ENCODE assay signal across 11 cellular contexts in genomic region chr1:84164156-84164555, GRCh38. TPM values are rescaled to one million over a fixed set of nuclear protein-coding genes. Genes with fewer than 3 reads are reported as not detected.
DNase-seq lines count a peak whose midpoint lies in the region; ATAC-seq and TF ChIP-seq lines count a peak whose summit lies in the region.
"Had no signal": no experiment of that assay in that cellular context is flagged by ENCODE, and none has a peak within 500 bp of the region (broad histone marks: within the 10 kb centered on the region; RNA-seq: fewer than 3 reads in every experiment).

No MANE protein-coding gene starts in this region.

- POLR2A ChIA-PET in OCI-LY7 (lab: Charles Lee) = interaction anchor here (0.7 to 2.7 kb wide), 7 partner anchors 16 to 409 kb away, joined by 3 to 11 read pairs (median 4); partner anchors contain the start of genes CTBS and PRKACB

- H4K20me1 ChIP-seq in SU-DHL-6 (ENCODE audit: low read depth, low read length) (peaks cover 7% of the 10 kb centered on the region), OCI-LY7 (ENCODE audit: insufficient read depth, low read length) (no peaks in the 10 kb centered on the region)

- peak overlapping the region; percentile 53 for H3K4me3 ChIP-seq in LNCaP clone FGC (ENCODE audit: low read depth, low read length)
- peak overlapping the region; percentile 44 for H3K4me3 ChIP-seq in SU-DHL-6 (ENCODE audit: insufficient read depth, low read length, poor library complexity, severe bottlenecking)
- peak overlapping the region; percentile 28 for H3K4me3 ChIP-seq in fibroblast of mammary gland (ENCODE audit: control insufficient read depth, low read depth, low read length)
- H3K4me3 ChIP-seq in OCI-LY7 (ENCODE audit: low read depth, low read length, poor library complexity, severe bottlenecking) = no peak overlapping the region
- H3K4me3 ChIP-seq: adrenal gland, vagina had no signal

- H3K27me3 ChIP-seq in SU-DHL-6 (ENCODE audit: low read length) = no peaks in the 10 kb centered on the region
- H3K27me3 ChIP-seq: adrenal gland, vagina had no signal

- H3K9me2 ChIP-seq in SU-DHL-6 (replicated peaks; ENCODE audit: insufficient read depth, low read length) (no peaks in the 10 kb centered on the region), OCI-LY7 (ENCODE audit: insufficient read depth, low read length) (no peaks in the 10 kb centered on the region)

- no peaks in the 10 kb centered on the region for H3K9me3 ChIP-seq in SU-DHL-6 (ENCODE audit: insufficient read depth, low read length)
- no peaks in the 10 kb centered on the region for H3K9me3 ChIP-seq in OCI-LY7 (ENCODE audit: low read length)
- H3K9me3 ChIP-seq: adrenal gland, vagina had no signal

- H3K36me3 ChIP-seq in SU-DHL-6 (ENCODE audit: low read length) = 0 out of 2 replicates have a peak, but pooled peaks cover 5% of the 10 kb centered on the region
- H3K36me3 ChIP-seq in OCI-LY7 (ENCODE audit: insufficient read depth, low read length) = peaks cover 5% of the 10 kb centered on the region; the same call in 1 of the 2 replicates
- H3K36me3 ChIP-seq: adrenal gland, vagina had no signal

- H3K4me1 ChIP-seq in OCI-LY7 (ENCODE audit: insufficient read depth, low read length, poor library complexity, severe bottlenecking) = peaks cover 20% of the 10 kb centered on the region

- DNase-seq in Ammon's horn (ENCODE audit: low spot score) (peak; percentile 55), LNCaP clone FGC (ENCODE audit: low read depth) (no peak), fibroblast of mammary gland (ENCODE audit: low read depth) (peak; percentile 28), OCI-LY7 (ENCODE audit: low spot score) (no peak), NCI-H2107 (lab: John Stamatoyannopoulos, UW) (no peak)
- DNase-seq: adrenal gland, DMS53 had no signal

- no peak overlapping the region for H3K27ac ChIP-seq in SU-DHL-6 (ENCODE audit: low read depth, low read length)
- no peak overlapping the region for H3K27ac ChIP-seq in OCI-LY7 (ENCODE audit: low read depth, low read length, poor library complexity, severe bottlenecking)
- H3K27ac ChIP-seq: vagina had no signal

- intact Hi-C loops in OCI-LY7 (cut with micrococcal nuclease; ENCODE audit: unreplicated experiment) = no loop called here

- TF ChIP-seq CTCF in LNCaP clone FGC (IDR thresholded peaks at IDR 0.05; ENCODE audit: control insufficient read depth, extremely low read depth, insufficient read depth) (no peak), SU-DHL-6 (IDR thresholded peaks at IDR 0.05; ENCODE audit: insufficient read depth, low read length, poor library complexity, severe bottlenecking) (no peak), fibroblast of mammary gland (conservative IDR thresholded peaks at IDR 0.05; ENCODE audit: control insufficient read depth, insufficient read depth, low read depth, low read length) (no peak), OCI-LY7 (conservative IDR thresholded peaks at IDR 0.05; ENCODE audit: low read length) (no peak)

- H3K79me2 ChIP-seq in SU-DHL-6 (ENCODE audit: insufficient read depth, low read length) = peaks cover 98% of the 10 kb centered on the region
- H3K79me2 ChIP-seq in OCI-LY7 (ENCODE audit: insufficient read depth, low read depth, low read length) = peaks cover 63% of the 10 kb centered on the region

- H3K9ac ChIP-seq in SU-DHL-6 (ENCODE audit: low read length) = peak overlapping the region; percentile 35

- BruUV-seq in OCI-LY7 (replicated peaks; lab: Mats Ljungman, UMichigan) = no TSS peak

- H2AFZ ChIP-seq in SU-DHL-6 (ENCODE audit: low read depth, low read length, severe bottlenecking) (no peak overlapping the region), OCI-LY7 (ENCODE audit: low read length) (no peak overlapping the region)

- ATAC-seq in HG02938 (IDR thresholded peaks at IDR 0.05; ENCODE audit: unreplicated experiment) = no peak
- no peak for ATAC-seq in HG02840 (IDR thresholded peaks at IDR 0.05; ENCODE audit: low FRiP score, unreplicated experiment)

- CTCF ChIA-PET in OCI-LY7 (lab: Charles Lee; ENCODE audit: unreplicated experiment) = no interaction called here

- H3F3A ChIP-seq in SU-DHL-6 (ENCODE audit: insufficient read depth) = peaks cover under 1% of the 10 kb centered on the region; the same call in 1 of the 2 replicates

- H3K4me2 ChIP-seq in SU-DHL-6 (ENCODE audit: low read depth, low read length, poor library complexity, severe bottlenecking) = peak overlapping the region; percentile 74
- no peak overlapping the region for H3K4me2 ChIP-seq in OCI-LY7 (ENCODE audit: low read length)

RNA-seq across cellular contexts. Expression of gene PRKACB, which starts 20.1 kb away (rescaled TPM):
- total RNA-seq in OCI-LY7 (2014; rRNA removed; shearing (Covaris generic)) = 14.1 and 16.6 TPM in 2 replicates
- 38.5 and 40.3 TPM in 2 replicates for total RNA-seq in OCI-LY7 (2022)

Comparison
In these comparisons a context has a peak if more than half of its experiments do, and no peak if none do; other contexts are left out.
1. DNase-seq: peak in Ammon's horn (single experiment) and fibroblast of mammary gland (single experiment); none in LNCaP clone FGC (single experiment), OCI-LY7 (single experiment) and NCI-H2107 (single experiment).